8 cellular contexts compared by ENCODE assay signal in the genomic region with DNA sequence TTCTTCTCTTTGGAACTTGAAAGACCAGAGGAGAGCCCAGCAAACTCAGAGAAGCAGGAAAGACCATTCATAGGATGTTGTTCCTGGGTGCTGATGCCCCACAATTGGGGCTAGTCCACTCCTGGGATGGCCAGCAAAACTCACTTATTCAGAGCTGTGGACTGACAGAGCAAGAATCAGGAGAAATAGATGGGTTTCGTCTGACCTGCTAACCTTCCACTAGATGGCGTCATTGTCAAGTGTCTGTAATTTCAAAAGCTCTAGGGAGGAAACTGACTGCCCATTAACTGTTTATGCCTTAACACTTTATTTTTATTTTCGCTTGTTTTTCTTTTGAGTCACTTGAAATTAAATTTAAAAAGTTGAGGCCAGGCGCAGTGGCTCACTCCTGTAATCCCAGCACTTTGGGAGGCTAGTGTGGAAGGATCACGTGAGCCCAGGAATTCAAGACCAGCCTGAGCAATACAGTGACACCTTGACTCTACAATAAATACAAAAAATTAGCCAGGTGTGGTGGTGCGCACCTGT. TPM values are rescaled to one million over a fixed set of nuclear protein-coding genes. Genes with fewer than 3 reads are reported as not detected.
DNase-seq lines count a peak whose midpoint lies in the region; ATAC-seq, FAIRE-seq and TF ChIP-seq lines count a peak whose summit lies in the region.

No MANE protein-coding gene starts in this region.

- H3F3A ChIP-seq in GM23248 (ENCODE audit: insufficient read depth): no peaks in the 10 kb centered on the region

- H3K36me3 Mint-ChIP-seq in CD4-positive, alpha-beta memory T cell: no peaks in the 10 kb centered on the region
- no peaks in the 10 kb centered on the region for H3K36me3 Mint-ChIP-seq in T-cell

- no TSS peak for BruUV-seq in endothelial cell of umbilical vein (replicated peaks; lab: Mats Ljungman, UMichigan)

- H3K4me2 ChIP-seq in GM23248 (ENCODE audit: unreplicated experiment) (no peak overlapping the region), endothelial cell of umbilical vein (ENCODE audit: insufficient read depth, low read length) (no peak overlapping the region)

- H2AFZ ChIP-seq in GM23248 (no peak overlapping the region), endothelial cell of umbilical vein (ENCODE audit: low read depth, low read length) (no peak overlapping the region)

- no peaks in the 10 kb centered on the region for H3K79me2 ChIP-seq in GM23248 (ENCODE audit: insufficient read depth)
- H3K79me2 ChIP-seq in endothelial cell of umbilical vein (ENCODE audit: control insufficient read depth, insufficient read depth, low read length): no peaks in the 10 kb centered on the region

- no peak overlapping the region for H3K9ac ChIP-seq in GM23248
- no peak overlapping the region for H3K9ac ChIP-seq in endothelial cell of umbilical vein (replicated peaks; ENCODE audit: extremely low read depth, insufficient read depth, low read length)

- peaks cover 5% of the 10 kb centered on the region for H3K4me1 ChIP-seq in CD4-positive, alpha-beta memory T cell (ENCODE audit: insufficient read depth, low read length)
- H3K4me1 ChIP-seq in GM23248 (ENCODE audit: insufficient read depth) (peaks cover 6% of the 10 kb centered on the region; the same call in 1 of the 2 replicates), endothelial cell of umbilical vein (ENCODE audit: control insufficient read depth, extremely low read depth, insufficient read depth, low read length) (peaks cover 6% of the 10 kb centered on the region)

- POLR2A ChIA-PET in CD4-positive, alpha-beta memory T cell (lab: Charles Lee; ENCODE audit: partially characterized antibody): interaction anchor here (0.6 to 2.7 kb wide), 9 partner anchors 22 to 1650 kb away, joined by 3 to 57 read pairs (median 3); partner anchors contain the start of genes CEP95, DDX5 and POLG2
- POLR2A ChIA-PET in T-cell (lab: Charles Lee) (interaction anchor here in 1 of 2 donors (0.6 kb wide), 1 partner anchor 178 kb away, joined by 3 read pairs; no protein-coding TSS in a partner anchor), endothelial cell of umbilical vein (lab: Charles Lee) (interaction anchor here (0.5 to 1.9 kb wide), 3 partner anchors 42 to 77 kb away, joined by 3 to 8 read pairs (median 7); partner anchors contain the start of gene POLG2)

- peak in 4 of 5 donors; percentile 72 to 75 (median 73) for DNase-seq in CD4-positive, alpha-beta memory T cell
- DNase-seq in GM23248 (peak; percentile 85), NCI-H2081 (lab: John Stamatoyannopoulos, UW) (peak; percentile 77 to 80), T-cell (peak in 14 of 34 experiments; percentile 9 to 46 (median 22)), endothelial cell of umbilical vein (ENCODE audit: low read depth, low spot score) (peak; percentile 76), middle frontal gyrus (ENCODE audit: extremely low spot score, low spot score) (peak; percentile 39)

- CTCF ChIA-PET in CD4-positive, alpha-beta memory T cell (lab: Charles Lee; ENCODE audit: partially characterized antibody): interaction anchor here (0.6 to 12.6 kb wide), 54 partner anchors 9 to 656 kb away, joined by 3 to 287 read pairs (median 6); partner anchors contain the start of genes CEP95, DDX5 and POLG2
- CTCF ChIA-PET in T-cell (lab: Charles Lee) (interaction anchor here (0.6 to 4.6 kb wide), 27 partner anchors 9 to 316 kb away, joined by 3 to 77 read pairs (median 4); partner anchors contain the start of genes POLG2 (in 2 of the 2), CEP95 (in 1 of the 2) and DDX5 (in 1 of the 2)), endothelial cell of umbilical vein (lab: Charles Lee) (interaction anchor here (0.7 to 7.1 kb wide), 33 partner anchors 8 to 519 kb away, joined by 3 to 345 read pairs (median 8); partner anchors contain the start of genes CEP95, DDX5, PECAM1 and POLG2)

- dilution Hi-C loops in endothelial cell of umbilical vein (cut with MboI; ENCODE audit: extremely low pct_ligation_motif_present, low sequenced_read_pairs): no loop called here

- H3K4me1 Mint-ChIP-seq in CD4-positive, alpha-beta memory T cell: peaks cover 0 to 3% (median 0%) of the 10 kb centered on the region in 4 donors
- peaks cover 6 to 8% (median 6%) of the 10 kb centered on the region in 3 donors for H3K4me1 Mint-ChIP-seq in T-cell

- intact Hi-C loops in CD4-positive, alpha-beta memory T cell (cut with micrococcal nuclease): loop anchor here (1.0 to 2.0 kb wide), 4 partner anchors 71 to 229 kb away; no protein-coding TSS in a partner anchor
- intact Hi-C loops in endothelial cell of umbilical vein (cut with micrococcal nuclease): loop anchor here (1.0 to 5.0 kb wide), 3 partner anchors 42 to 229 kb away; no protein-coding TSS in a partner anchor

- 21 to 25% methylated on average over 6 of the region's 6 CpGs for WGBS in GM23248 (ENCODE audit: low coverage in 1 of 2, low lambda C conversion rate in 2 of 2, missing lambda C conversion rate in 2 of 2), 2 experiments

- peaks cover 0 to 1% of the 10 kb centered on the region in 2 donors for H3K27me3 Mint-ChIP-seq in CD4-positive, alpha-beta memory T cell
- H3K27me3 Mint-ChIP-seq in T-cell: no peaks in the 10 kb centered on the region

- no peaks in the 10 kb centered on the region for H3K9me3 ChIP-seq in CD4-positive, alpha-beta memory T cell (ENCODE audit: control insufficient read depth in 1 of 2, low read length in 2 of 2)
- no peaks in the 10 kb centered on the region for H3K9me3 ChIP-seq in GM23248 (ENCODE audit: low read depth)
- no peaks in the 10 kb centered on the region for H3K9me3 ChIP-seq in endothelial cell of umbilical vein (replicated peaks; ENCODE audit: control insufficient read depth, insufficient read depth, low read length)

- no peak overlapping the region for H3K4me3 ChIP-seq in CD4-positive, alpha-beta memory T cell (ENCODE audit: low read length in 2 of 2)
- H3K4me3 ChIP-seq in GM23248: no peak overlapping the region
- H3K4me3 ChIP-seq in endothelial cell of umbilical vein (replicated peaks in 1 of 3; ENCODE audit: insufficient read depth in 1 of 3, low read depth in 1 of 3, low read length in 3 of 3): no peak overlapping the region

- no peaks in the 10 kb centered on the region for H3K9me2 ChIP-seq in GM23248 (ENCODE audit: insufficient read depth)

- peak; percentile 72 to 85 (median 84) for ATAC-seq in T-cell (replicated peaks in 1 of 4)
- ATAC-seq in GM18868 (IDR thresholded peaks at IDR 0.05; ENCODE audit: unreplicated experiment): no peak
- no peak for ATAC-seq in HG03159 (IDR thresholded peaks at IDR 0.05; ENCODE audit: unreplicated experiment)

- no peaks in the 10 kb centered on the region for H3K36me3 ChIP-seq in CD4-positive, alpha-beta memory T cell (ENCODE audit: insufficient read depth, low read length)
- H3K36me3 ChIP-seq in GM23248 (ENCODE audit: low read depth) (no peaks in the 10 kb centered on the region), endothelial cell of umbilical vein (ENCODE audit: control insufficient read depth in 2 of 2, extremely low read depth in 1 of 2, insufficient read depth in 2 of 2, low read length in 2 of 2) (no peaks in the 10 kb centered on the region)

- no peaks in the 10 kb centered on the region for H3K9me1 ChIP-seq in endothelial cell of umbilical vein (replicated peaks; ENCODE audit: control insufficient read depth, extremely low read depth, insufficient read depth, low read length)

- in situ Hi-C loops in GM23248 (cut with MboI): loop anchor here (5.0 kb wide), 1 partner anchor 72 kb away; no protein-coding TSS in a partner anchor

- no peak overlapping the region for H3K4me3 Mint-ChIP-seq in CD4-positive, alpha-beta memory T cell
- H3K4me3 Mint-ChIP-seq in T-cell: no peak overlapping the region

- TF ChIP-seq POLR2A in endothelial cell of umbilical vein (IDR thresholded peaks at IDR 0.05; ENCODE audit: low read depth, low read length): no peak

- no peak overlapping the region for H3K27ac Mint-ChIP-seq in CD4-positive, alpha-beta memory T cell
- H3K27ac Mint-ChIP-seq in T-cell: no peak overlapping the region

- H4K20me1 ChIP-seq in GM23248 (ENCODE audit: insufficient read depth) (no peaks in the 10 kb centered on the region), endothelial cell of umbilical vein (replicated peaks; ENCODE audit: control insufficient read depth, extremely low read depth, insufficient read depth, low read length) (no peaks in the 10 kb centered on the region)

- H3K9me3 Mint-ChIP-seq in CD4-positive, alpha-beta memory T cell: no peaks in the 10 kb centered on the region
- no peaks in the 10 kb centered on the region for H3K9me3 Mint-ChIP-seq in T-cell

- TF ChIP-seq CTCF in endothelial cell of umbilical vein (IDR thresholded peaks at IDR 0.05; ENCODE audit: extremely low read depth in 1 of 2, insufficient read depth in 1 of 2, low read depth in 1 of 2, low read length in 2 of 2): peak; percentile 74 to 75

- H3K27ac ChIP-seq in CD4-positive, alpha-beta memory T cell (ENCODE audit: low read depth, low read length): no peak overlapping the region
- H3K27ac ChIP-seq in GM23248 (no peak overlapping the region), endothelial cell of umbilical vein (ENCODE audit: insufficient read depth, low read depth, low read length) (no peak overlapping the region)

- no peak for FAIRE-seq in endothelial cell of umbilical vein (lab: Jason Lieb, UNC)

- no peaks in the 10 kb centered on the region for H3K27me3 ChIP-seq in CD4-positive, alpha-beta memory T cell (ENCODE audit: insufficient read depth, low read length)
- H3K27me3 ChIP-seq in GM23248 (replicated peaks; ENCODE audit: insufficient read depth): no peaks in the 10 kb centered on the region
- H3K27me3 ChIP-seq in endothelial cell of umbilical vein (ENCODE audit: control insufficient read depth in 2 of 2, insufficient read depth in 2 of 2, low read length in 2 of 2): no peaks in the 10 kb centered on the region

RNA-seq across cellular contexts. Expression of gene MILR1, which starts 28.7 kb away (rescaled TPM):
- under 1 TPM; 0.55 to 0.90 TPM for total RNA-seq in CD4-positive, alpha-beta memory T cell
- not detected for polyA plus RNA-seq in CD4-positive, alpha-beta memory T cell
- 4.7 and 11.7 TPM in 2 replicates for total RNA-seq in GM23248 (2014; rRNA removed; shearing (Covaris generic))
- 6.3 and 6.5 TPM in 2 replicates for polyA plus RNA-seq in GM23248 (2016; fragmentation: Nextera tagmentation; extraction: Ambion mirVana)
- total RNA-seq in T-cell: under 1 TPM in 2 of 5 donors, not detected in 3; 0.22 to 0.76 TPM
- total RNA-seq in endothelial cell of umbilical vein: 1.2 and 1.6 TPM in 2 replicates
- 17.8 and 21.6 TPM in 2 replicates for polyA plus RNA-seq in endothelial cell of umbilical vein
- polyA plus RNA-seq in endothelial cell of umbilical vein (2011; cell fraction: cytosol; rRNA removed): 16.8 and 17.6 TPM in 2 replicates
- 35.9 and 55.9 TPM in 2 replicates for polyA plus RNA-seq in endothelial cell of umbilical vein (2011; cell fraction: nucleus; rRNA removed)
- 7.9 and 12.4 TPM in 2 replicates for polyA plus RNA-seq in endothelial cell of umbilical vein (2012)
- polyA minus RNA-seq in endothelial cell of umbilical vein: 9.2 and 17.9 TPM in 2 replicates
- not detected for polyA minus RNA-seq in endothelial cell of umbilical vein (2011; cell fraction: cytosol; rRNA and poly(A)+ RNA removed)
- polyA minus RNA-seq in endothelial cell of umbilical vein (2011; cell fraction: nucleus; rRNA and poly(A)+ RNA removed): 14.8 and 23.2 TPM in 2 replicates

RNA-seq across cellular contexts. Expression of gene PECAM1, which starts 29.5 kb away (rescaled TPM):
- 1 to 10 TPM; 3.8 to 4.0 TPM for total RNA-seq in CD4-positive, alpha-beta memory T cell
- 1 to 10 TPM; 2.8 to 5.9 TPM for polyA plus RNA-seq in CD4-positive, alpha-beta memory T cell
- total RNA-seq in GM23248 (2014; rRNA removed; shearing (Covaris generic)): not detected in 2 replicates
- polyA plus RNA-seq in GM23248 (2016; fragmentation: Nextera tagmentation; extraction: Ambion mirVana): 0.06 and 0.11 TPM in 2 replicates
- total RNA-seq in T-cell: 10 to 100 TPM; 20.9 to 69.3 (median 57.1) TPM
- 1,037 and 1,131 TPM in 2 replicates for total RNA-seq in endothelial cell of umbilical vein
- polyA plus RNA-seq in endothelial cell of umbilical vein: 621 and 832 TPM in 2 replicates
- polyA plus RNA-seq in endothelial cell of umbilical vein (2011; cell fraction: cytosol; rRNA removed): 493 and 552 TPM in 2 replicates
- polyA plus RNA-seq in endothelial cell of umbilical vein (2011; cell fraction: nucleus; rRNA removed): 383 and 504 TPM in 2 replicates
- 893 and 1,063 TPM in 2 replicates for polyA plus RNA-seq in endothelial cell of umbilical vein (2012)
- polyA minus RNA-seq in endothelial cell of umbilical vein: 4,612 and 5,290 TPM in 2 replicates
- not detected for polyA minus RNA-seq in endothelial cell of umbilical vein (2011; cell fraction: cytosol; rRNA and poly(A)+ RNA removed)
- 645 and 1,088 TPM in 2 replicates for polyA minus RNA-seq in endothelial cell of umbilical vein (2011; cell fraction: nucleus; rRNA and poly(A)+ RNA removed)

Comparison
In these comparisons a context has a peak if more than half of its experiments do, and no peak if none do; other contexts are left out.
1. ATAC-seq: peak in T-cell (4 of 4); none in GM18868 (single experiment) and HG03159 (single experiment).
2. RNA of gene PECAM1, which starts 29.5 kb away (total RNA-seq): 1,037 to 1,131 TPM in endothelial cell of umbilical vein; 20.9 to 69.3 TPM in T-cell, 3.8 to 4.0 TPM in CD4-positive, alpha-beta memory T cell and not detected in GM23248; every median in the first group is over 10 times any median in the second.